7 cellular contexts compared by ENCODE assay signal in genomic region chr6:155119201-155119600, GRCh38.
DNase-seq lines count a peak whose midpoint lies in the region; ATAC-seq and TF ChIP-seq lines count a peak whose summit lies in the region.
"Not testable (repeated sequence)": the region's sequence is repeated elsewhere in the genome, so short reads cannot be mapped to it uniquely, and the experiment has no call there.

No MANE protein-coding gene starts in this region.

- not testable (repeated sequence) for H3K79me2 ChIP-seq in GM23338 (replicated peaks; ENCODE audit: insufficient read depth); smooth muscle cell (ENCODE audit: low read depth)

- H3K4me3 ChIP-seq in GM23338; HUES6 (ENCODE audit: low read depth, low read length); SJCRH30; ectodermal cell (ENCODE audit: insufficient read depth, low read depth, low read length); iPS-20b (ENCODE audit: low read length); smooth muscle cell: not testable (repeated sequence)

- not testable (repeated sequence) for H3K9me3 Mint-ChIP-seq in GM23338, WTC11

- H3K27ac ChIP-seq in GM23338 (ENCODE audit: low read depth) (peak overlapping the region; percentile 87), HUES6 (ENCODE audit: low read depth, low read length) (peak overlapping the region; percentile 81), SJCRH30 (peak overlapping the region; percentile 65), ectodermal cell (ENCODE audit: insufficient read depth, low read depth, low read length, poor library complexity, severe bottlenecking) (peak overlapping the region; percentile 86), iPS-20b (ENCODE audit: low read length) (peak overlapping the region; percentile 34), smooth muscle cell (ENCODE audit: low read depth) (peak overlapping the region; percentile 86)

- POLR2A ChIA-PET in WTC11 (lab: Charles Lee) = not testable (repeated sequence)

- H3K9ac ChIP-seq in HUES6 (ENCODE audit: low read length) = peak overlapping the region; percentile 15
- H3K9ac ChIP-seq in iPS-20b (ENCODE audit: low read depth, low read length) = peak overlapping the region; percentile 61; the same call in 1 of the 2 replicates
- not testable (repeated sequence) for H3K9ac ChIP-seq in smooth muscle cell (ENCODE audit: low read depth)

- not testable (repeated sequence) for H3K4me3 Mint-ChIP-seq in GM23338, WTC11

- H3K4me1 Mint-ChIP-seq in GM23338 (peaks cover 51% of the 10 kb centered on the region), WTC11 (peaks cover 64% of the 10 kb centered on the region)

- not testable (repeated sequence) for H3K36me3 Mint-ChIP-seq in GM23338 (ENCODE audit: low read depth); WTC11

- H3K9me3 ChIP-seq in HUES6 (ENCODE audit: control insufficient read depth, insufficient read depth, low read depth, low read length); SJCRH30 (replicated peaks); ectodermal cell (ENCODE audit: control insufficient read depth, low read length); iPS-20b (ENCODE audit: insufficient read depth, low read depth, low read length); smooth muscle cell (replicated peaks; ENCODE audit: low read depth): not testable (repeated sequence)

- H3K36me3 ChIP-seq in GM23338 (ENCODE audit: insufficient read depth); HUES6 (ENCODE audit: control insufficient read depth, insufficient read depth, low read length); SJCRH30; ectodermal cell (ENCODE audit: control insufficient read depth, insufficient read depth, low read length); iPS-20b (ENCODE audit: insufficient read depth, low read depth, low read length); smooth muscle cell (ENCODE audit: low read depth): not testable (repeated sequence)

- WGBS in ectodermal cell, 2 experiments = 88 to 90% methylated on average over 5 of the region's 5 CpGs
- WGBS in smooth muscle cell (ENCODE audit: low lambda C conversion rate) = 96% methylated on average over 5 of the region's 5 CpGs

- not testable (repeated sequence) for H3K27me3 Mint-ChIP-seq in GM23338 (ENCODE audit: insufficient read depth, low read depth, poor library complexity); WTC11 (ENCODE audit: low read depth)

- ATAC-seq in GM23338, WTC11: not testable (repeated sequence)

- peaks cover 34% of the 10 kb centered on the region for H3K4me1 ChIP-seq in GM23338 (ENCODE audit: insufficient read depth)
- H3K4me1 ChIP-seq in HUES6 (ENCODE audit: control insufficient read depth, insufficient read depth, low read length) = peaks cover 52% of the 10 kb centered on the region
- peaks cover 36% of the 10 kb centered on the region for H3K4me1 ChIP-seq in SJCRH30
- peaks cover 40% of the 10 kb centered on the region for H3K4me1 ChIP-seq in ectodermal cell (ENCODE audit: control insufficient read depth, insufficient read depth, low read length)
- peaks cover 47% of the 10 kb centered on the region for H3K4me1 ChIP-seq in iPS-20b (ENCODE audit: insufficient read depth, low read length)
- peaks cover 38% of the 10 kb centered on the region for H3K4me1 ChIP-seq in smooth muscle cell (ENCODE audit: low read depth)

- CTCF ChIA-PET in WTC11 (lab: Charles Lee) = interaction anchor here (1.1 kb wide), 1 partner anchor 95 kb away, joined by 3 read pairs; no protein-coding TSS in a partner anchor

- DNase-seq in GM23338 (ENCODE audit: low spot score); SJCRH30; WTC11 (ENCODE audit: low spot score); smooth muscle cell (lab: John Stamatoyannopoulos, UW; ENCODE audit: unreplicated experiment): not testable (repeated sequence)

- not testable (repeated sequence) for TF ChIP-seq CTCF in GM23338 (conservative IDR thresholded peaks at IDR 0.05; ENCODE audit: low read depth in 2 of 2); WTC11 (IDR thresholded peaks at IDR 0.05); smooth muscle cell (IDR thresholded peaks at IDR 0.05; ENCODE audit: borderline replicate concordance, insufficient read depth, poor library complexity, severe bottlenecking)

- not testable (repeated sequence) for H4K20me1 ChIP-seq in GM23338 (replicated peaks; ENCODE audit: insufficient read depth); smooth muscle cell (ENCODE audit: low read depth)

- not testable (repeated sequence) for H3F3A ChIP-seq in GM23338 (replicated peaks; ENCODE audit: low read depth); smooth muscle cell (ENCODE audit: low read depth)

- not testable (repeated sequence) for H3K9me2 ChIP-seq in GM23338 (ENCODE audit: insufficient read depth)

- H2AFZ ChIP-seq in GM23338; smooth muscle cell (ENCODE audit: low read depth): not testable (repeated sequence)

- H3K4me2 ChIP-seq in GM23338 = 0 out of 2 replicates have a peak overlapping the region, but pooled peaks have one; percentile 14
- not testable (repeated sequence) for H3K4me2 ChIP-seq in smooth muscle cell

- H3K27ac Mint-ChIP-seq in GM23338 (peak overlapping the region; percentile 92), WTC11 (peak overlapping the region; percentile 99)

- H3K27me3 ChIP-seq in GM23338 (ENCODE audit: insufficient read depth); HUES6 (ENCODE audit: control insufficient read depth, insufficient read depth, low read length); SJCRH30; ectodermal cell (ENCODE audit: control insufficient read depth, insufficient read depth, low read length, poor library complexity, severe bottlenecking); iPS-20b (ENCODE audit: insufficient read depth, low read length); smooth muscle cell (ENCODE audit: low read depth): not testable (repeated sequence)

TF ChIP-seq in WTC11, 78 proteins besides CTCF, POLR2A, EP300 and RAD21:
- TF ChIP-seq ZNF121 (CRISPR knock-in tag; IDR thresholded peaks at IDR 0.05) = 0 out of 2 replicates have a peak, but pooled peaks have one; percentile 9
TF ChIP-seq in WTC11: peak in this region for 1; not testable (repeated sequence) for 77.

Comparison
In these comparisons a context has a peak if more than half of its experiments do, and no peak if none do; other contexts are left out.
1. H3K27ac ChIP-seq: peak in every context shown above with its lines; median percentile 87 in GM23338; 86 in ectodermal cell; 86 in smooth muscle cell; 81 in HUES6; 65 in SJCRH30; 34 in iPS-20b.